16 cellular contexts compared by ENCODE assay signal in the genomic region with DNA sequence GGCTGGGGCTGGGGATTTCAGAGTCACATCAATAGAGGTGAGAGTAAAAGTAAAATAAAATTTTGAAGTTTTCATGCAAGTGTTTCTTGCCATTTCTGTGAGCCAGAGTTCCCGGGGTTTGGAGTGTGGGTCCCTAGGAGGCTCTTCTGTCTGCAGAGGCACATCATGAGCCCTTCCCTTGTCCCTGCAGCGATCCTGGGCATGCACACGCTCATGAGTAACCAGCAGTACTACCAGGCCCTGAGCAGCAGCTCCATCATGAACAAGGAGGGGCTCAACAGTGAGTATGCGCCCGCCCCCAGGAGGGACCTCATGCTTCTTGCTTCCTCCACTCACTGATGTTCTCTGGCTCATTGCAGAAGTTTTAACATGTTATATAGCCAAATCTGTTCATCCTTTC.
DNase-seq lines count a peak whose midpoint lies in the region; ATAC-seq and TF ChIP-seq lines count a peak whose summit lies in the region.
"Had no signal": no experiment of that assay in that cellular context is flagged by ENCODE, and none has a peak within 500 bp of the region (broad histone marks: within the 10 kb centered on the region; RNA-seq: fewer than 3 reads in every experiment).

No MANE protein-coding gene starts in this region.

- H3K4me1 ChIP-seq in left ventricle myocardium inferior = peaks cover 74% of the 10 kb centered on the region
- peaks cover 29% of the 10 kb centered on the region for H3K4me1 ChIP-seq in upper lobe of right lung
- H3K4me1 ChIP-seq: HAP-1 had no signal

- H3K27ac ChIP-seq in left ventricle myocardium inferior (replicated peaks) = peak overlapping the region; percentile 75
- H3K27ac ChIP-seq in dorsolateral prefrontal cortex = peak overlapping the region in 46 of 59 donors; percentile 3 to 93 (median 78)
- H3K27ac ChIP-seq in upper lobe of right lung = no peak overlapping the region
- H3K27ac ChIP-seq: A549, Peyer's patch had no signal

- H3K36me3 ChIP-seq in left ventricle myocardium inferior = peaks cover 8% of the 10 kb centered on the region
- H3K36me3 ChIP-seq in upper lobe of right lung = no peaks in the 10 kb centered on the region
- H3K36me3 ChIP-seq: HAP-1, Peyer's patch had no signal

- H3K4me3 ChIP-seq in left ventricle myocardium inferior = no peak overlapping the region
- no peak overlapping the region for H3K4me3 ChIP-seq in dorsolateral prefrontal cortex
- H3K4me3 ChIP-seq in upper lobe of right lung = no peak overlapping the region
- H3K4me3 ChIP-seq: A549, HAP-1, Peyer's patch had no signal

- no peaks in the 10 kb centered on the region for H3K27me3 ChIP-seq in left ventricle myocardium inferior (ENCODE audit: low read depth)
- no peaks in the 10 kb centered on the region for H3K27me3 ChIP-seq in dorsolateral prefrontal cortex
- H3K27me3 ChIP-seq in upper lobe of right lung = no peaks in the 10 kb centered on the region
- H3K27me3 ChIP-seq: Peyer's patch had no signal

- DNase-seq in left ventricle myocardium inferior = no peak
- DNase-seq in left cardiac atrium = no peak
- no peak for DNase-seq in dorsolateral prefrontal cortex
- peak; percentile 54 for DNase-seq in sciatic nerve (ENCODE audit: low spot score)
- peak; percentile 31 for DNase-seq in upper lobe of right lung
- no peak for DNase-seq in kidney tubule cell (ENCODE audit: low spot score)
- DNase-seq in NCI-H187 (lab: John Stamatoyannopoulos, UW) = no peak
- DNase-seq: COR-L47, DMS53, MV-4-11, NCI-H1417 treated with DMSO at 0.1 percent for 48 hours, NCI-H510A treated with DMSO at 0.1 percent for 48 hours, Peyer's patch had no signal

- TF ChIP-seq CTCF in left ventricle myocardium inferior (IDR thresholded peaks at IDR 0.05; ENCODE audit: borderline replicate concordance) (no peak), dorsolateral prefrontal cortex (IDR thresholded peaks at IDR 0.05 in 54 of 56, conservative IDR thresholded peaks at IDR 0.05 in 2 of 56; ENCODE audit: low read depth in 1 of 56, partially characterized antibody in 56 of 56) (no peak), upper lobe of right lung (IDR thresholded peaks at IDR 0.05) (no peak)

- intact Hi-C loops in left ventricle myocardium inferior (cut with micrococcal nuclease) = no loop called here
- intact Hi-C loops in left cardiac atrium (cut with DNase I) = no loop called here
- intact Hi-C loops in dorsolateral prefrontal cortex (cut with DNase I) = no loop called here
- intact Hi-C loops in sciatic nerve (cut with DNase I) = no loop called here
- intact Hi-C loops in upper lobe of right lung (cut with DNase I) = no loop called here

- ATAC-seq in left cardiac atrium (no peak), sciatic nerve (peak; percentile 29), upper lobe of right lung (no peak), GM19467 (IDR thresholded peaks at IDR 0.05; ENCODE audit: unreplicated experiment) (no peak)
- ATAC-seq: A549 had no signal

- H3K9me3 ChIP-seq in left ventricle myocardium inferior (replicated peaks) (no peaks in the 10 kb centered on the region), upper lobe of right lung (no peaks in the 10 kb centered on the region)
- H3K9me3 ChIP-seq: A549, HAP-1, Peyer's patch had no signal

Comparison
In these comparisons a context has a peak if more than half of its experiments do, and no peak if none do; other contexts are left out.
1. DNase-seq: peak in sciatic nerve (single experiment) and upper lobe of right lung (single experiment); none in left ventricle myocardium inferior (single experiment), left cardiac atrium (single experiment), dorsolateral prefrontal cortex (0 of 10), kidney tubule cell (single experiment) and NCI-H187 (0 of 2).